ENCODE assay signal across 8 cellular contexts in the genomic region with DNA sequence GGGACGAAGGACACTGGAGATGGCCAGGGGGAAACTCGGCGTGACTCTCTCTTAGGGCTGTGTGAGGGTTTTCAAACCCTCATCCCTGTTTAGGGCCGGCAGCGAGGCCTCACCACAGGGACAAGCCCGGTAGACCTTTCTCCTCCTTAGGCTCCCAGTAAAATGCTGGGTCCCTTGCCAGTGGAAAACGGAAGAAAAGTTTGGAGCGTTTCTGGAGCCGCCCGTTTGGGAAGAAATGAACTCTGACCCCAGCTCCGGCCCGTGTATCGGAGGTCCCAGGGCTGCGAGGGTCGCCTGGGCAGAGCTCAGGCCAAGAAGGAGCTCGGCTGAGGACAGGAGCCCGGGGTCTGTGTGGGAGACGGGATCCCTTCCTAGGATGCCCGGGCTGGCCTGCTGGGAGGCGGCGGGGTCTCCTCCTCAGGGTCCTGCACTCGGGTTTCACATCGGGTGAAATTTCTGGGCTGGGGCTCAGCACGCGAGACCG. TPM values are rescaled to one million over a fixed set of nuclear protein-coding genes. Genes with fewer than 3 reads are reported as not detected.
DNase-seq lines count a peak whose midpoint lies in the region; ATAC-seq and TF ChIP-seq lines count a peak whose summit lies in the region.

No MANE protein-coding gene starts in this region.

- peaks cover 11% of the 10 kb centered on the region for H3K36me3 Mint-ChIP-seq in activated CD4-positive, alpha-beta T cell treated with anti-CD3 and anti-CD28 coated beads, Interleukin-2, amount 10 ng/mL, durations not matched to agents 7 days and 5 days (ENCODE audit: low read depth)

- H3K4me3 Mint-ChIP-seq in activated CD4-positive, alpha-beta T cell treated with anti-CD3 and anti-CD28 coated beads, Interleukin-2, amount 10 ng/mL, durations not matched to agents 7 days and 5 days = peak overlapping the region; percentile 75

- no peak overlapping the region for H2AK5ac ChIP-seq in neuronal stem cell (ENCODE audit: low read depth, low read length)

- POLR2A ChIA-PET in activated CD4-positive, alpha-beta T cell treated with anti-CD3 and anti-CD28 coated beads, Interleukin-2, amount 10 ng/mL, durations not matched to agents 7 days and 5 days (lab: Charles Lee) = interaction anchor here (1.0 kb wide), 1 partner anchor 60 kb away, joined by 3 read pairs; no protein-coding TSS in a partner anchor

- H3K14ac ChIP-seq in neuronal stem cell (ENCODE audit: low read length) = peak overlapping the region; percentile 97

- ATAC-seq in esophagus mucosa (peak; percentile 9), GM19035 (IDR thresholded peaks at IDR 0.05; ENCODE audit: unreplicated experiment) (no peak)

- peak overlapping the region; percentile 90 for H3K18ac ChIP-seq in neuronal stem cell (ENCODE audit: low read length)

- DNase-seq in activated CD4-positive, alpha-beta T cell treated with anti-CD3 and anti-CD28 coated beads, Interleukin-2, amount 10 ng/mL, durations not matched to agents 7 days and 5 days = no peak
- no peak for DNase-seq in activated CD4-positive, alpha-beta T cell treated with anti-CD3 and anti-CD28 coated beads for 4 hours
- DNase-seq in SJCRH30 (peak; percentile 28 to 49), neuronal stem cell (ENCODE audit: low spot score) (peak; percentile 48), SHP77 (lab: John Stamatoyannopoulos, UW) (no peak), erythroblast (lab: John Stamatoyannopoulos, UW) (no peak)

- peak overlapping the region; percentile 22 for H2BK12ac ChIP-seq in neuronal stem cell (ENCODE audit: low read length)

- H3K27ac Mint-ChIP-seq in activated CD4-positive, alpha-beta T cell treated with anti-CD3 and anti-CD28 coated beads, Interleukin-2, amount 10 ng/mL, durations not matched to agents 7 days and 5 days = peak overlapping the region; percentile 87

- peak overlapping the region; percentile 98 for H3K23ac ChIP-seq in neuronal stem cell (ENCODE audit: low read depth, low read length, poor library complexity)

- peak overlapping the region; percentile 95 for H3K9ac ChIP-seq in neuronal stem cell (ENCODE audit: low read depth, low read length, poor library complexity)

- H2AFZ ChIP-seq in neuronal stem cell (ENCODE audit: low read length) = peak overlapping the region; percentile 99

- peak overlapping the region; percentile 73 for H3K4me3 ChIP-seq in SJCRH30
- H3K4me3 ChIP-seq in neuronal stem cell (ENCODE audit: low read length in 2 of 2) = peak overlapping the region; percentile 53 to 97

- no CpG with 5 or more reads among the region's 26 CpGs for WGBS in neuronal stem cell (ENCODE audit: extremely low coverage in 2 of 2, insufficient read length in 2 of 2, insufficient replicate concordance in 1 of 2), 2 donors

- H3K4me1 ChIP-seq in SJCRH30 = no peaks in the 10 kb centered on the region
- peaks cover 5 to 8% of the 10 kb centered on the region in 2 donors for H3K4me1 ChIP-seq in neuronal stem cell (ENCODE audit: control insufficient read depth in 2 of 2, insufficient read depth in 1 of 2, low read depth in 1 of 2, low read length in 2 of 2)

- H3K4ac ChIP-seq in neuronal stem cell (ENCODE audit: low read length) = no peak overlapping the region

- H3K27me3 ChIP-seq in SJCRH30 (no peaks in the 10 kb centered on the region), neuronal stem cell (ENCODE audit: control insufficient read depth in 3 of 3, insufficient read depth in 3 of 3, low read depth in 1 of 3, low read length in 3 of 3) (peaks cover 0 to 15% (median 2%) of the 10 kb centered on the region in 3 experiments)

- peak overlapping the region; percentile 94 for H3K4me2 ChIP-seq in neuronal stem cell (ENCODE audit: insufficient read depth, low read length, poor library complexity, severe bottlenecking)

- CTCF ChIA-PET in activated CD4-positive, alpha-beta T cell treated with anti-CD3 and anti-CD28 coated beads, Interleukin-2, amount 10 ng/mL, durations not matched to agents 7 days and 5 days (lab: Charles Lee) = interaction anchor here (0.9 to 3.2 kb wide), 10 partner anchors 9 to 130 kb away, joined by 3 to 20 read pairs (median 4); partner anchors contain the start of gene OR1F1

- peak overlapping the region; percentile 49 for H2BK15ac ChIP-seq in neuronal stem cell (ENCODE audit: low read length)

- H3K36me3 ChIP-seq in SJCRH30 = no peaks in the 10 kb centered on the region
- no peaks in the 10 kb centered on the region for H3K36me3 ChIP-seq in neuronal stem cell (replicated peaks in 1 of 2; ENCODE audit: control insufficient read depth in 2 of 2, insufficient read depth in 2 of 2, low read length in 2 of 2)

- no peak overlapping the region for H2BK5ac ChIP-seq in neuronal stem cell (ENCODE audit: low read length)

- no peak for TF ChIP-seq POLR2A in erythroblast (IDR thresholded peaks at IDR 0.05; ENCODE audit: low read length)

- H3K9me3 Mint-ChIP-seq in activated CD4-positive, alpha-beta T cell treated with anti-CD3 and anti-CD28 coated beads, Interleukin-2, amount 10 ng/mL, durations not matched to agents 7 days and 5 days = peaks cover 6% of the 10 kb centered on the region

- H3K4me1 Mint-ChIP-seq in activated CD4-positive, alpha-beta T cell treated with anti-CD3 and anti-CD28 coated beads, Interleukin-2, amount 10 ng/mL, durations not matched to agents 7 days and 5 days = peaks cover 44% of the 10 kb centered on the region

- no peaks in the 10 kb centered on the region for H3K9me3 ChIP-seq in SJCRH30 (replicated peaks)
- peaks cover 0 to 2% of the 10 kb centered on the region in 2 donors for H3K9me3 ChIP-seq in neuronal stem cell (replicated peaks in 1 of 2; ENCODE audit: control insufficient read depth in 2 of 2, insufficient read depth in 1 of 2, low read depth in 1 of 2, low read length in 2 of 2)

- peaks cover 38% of the 10 kb centered on the region for H3K27me3 Mint-ChIP-seq in activated CD4-positive, alpha-beta T cell treated with anti-CD3 and anti-CD28 coated beads, Interleukin-2, amount 10 ng/mL, durations not matched to agents 7 days and 5 days

- no peaks in the 10 kb centered on the region for H3K79me1 ChIP-seq in neuronal stem cell (ENCODE audit: low read depth, low read length)

- H4K91ac ChIP-seq in neuronal stem cell (ENCODE audit: low read depth, low read length, poor library complexity) = no peak overlapping the region

- H4K8ac ChIP-seq in neuronal stem cell (ENCODE audit: low read depth, low read length) = no peak overlapping the region

- peak overlapping the region; percentile 61 for H2BK120ac ChIP-seq in neuronal stem cell (ENCODE audit: low read depth, low read length)

- no peak overlapping the region for H3K27ac ChIP-seq in SJCRH30
- no peak overlapping the region for H3K27ac ChIP-seq in neuronal stem cell (replicated peaks; ENCODE audit: low read length)

RNA-seq across cellular contexts. Expression of gene ZNF213, which starts 23.2 kb away (rescaled TPM):
- total RNA-seq in activated CD4-positive, alpha-beta T cell treated with anti-CD3 and anti-CD28 coated beads, Interleukin-2, amount 10 ng/mL, durations not matched to agents 7 days and 5 days = 10 to 100 TPM in 1 of 2 experiments, 1 to 10 TPM in 1; 9.9 to 11.1 TPM
- 2.5 and 3.0 TPM in 2 replicates for total RNA-seq in SJCRH30 (2014; rRNA removed; shearing (Covaris generic))
- total RNA-seq in esophagus mucosa = 9.7 TPM
- polyA plus RNA-seq in neuronal stem cell (2013, experiment 1 of 2) = 8.2 TPM
- 7.9 TPM for polyA plus RNA-seq in neuronal stem cell (2013, experiment 2 of 2)

RNA-seq across cellular contexts. Expression of gene OR1F1, which starts 29.9 kb away (rescaled TPM):
- total RNA-seq in activated CD4-positive, alpha-beta T cell treated with anti-CD3 and anti-CD28 coated beads, Interleukin-2, amount 10 ng/mL, durations not matched to agents 7 days and 5 days = not detected
- 0.47 TPM in 1 of 2 replicates, not detected in the other for total RNA-seq in SJCRH30 (2014; rRNA removed; shearing (Covaris generic))
- not detected for total RNA-seq in esophagus mucosa
- polyA plus RNA-seq in neuronal stem cell (2013, experiment 1 of 2) = 0.21 TPM
- polyA plus RNA-seq in neuronal stem cell (2013, experiment 2 of 2) = 0.10 TPM

RNA-seq across cellular contexts. Expression of gene ZNF205, which starts 45.7 kb away (rescaled TPM):
- not detected for total RNA-seq in activated CD4-positive, alpha-beta T cell treated with anti-CD3 and anti-CD28 coated beads, Interleukin-2, amount 10 ng/mL, durations not matched to agents 7 days and 5 days
- total RNA-seq in SJCRH30 (2014; rRNA removed; shearing (Covaris generic)) = 12.9 and 13.7 TPM in 2 replicates
- total RNA-seq in esophagus mucosa = 5.6 TPM
- polyA plus RNA-seq in neuronal stem cell (2013, experiment 1 of 2) = 10.4 TPM
- 9.9 TPM for polyA plus RNA-seq in neuronal stem cell (2013, experiment 2 of 2)

RNA-seq across cellular contexts. Expression of gene ZSCAN10, which starts 59.0 kb away (rescaled TPM):
- under 1 TPM; 0.29 to 0.35 TPM for total RNA-seq in activated CD4-positive, alpha-beta T cell treated with anti-CD3 and anti-CD28 coated beads, Interleukin-2, amount 10 ng/mL, durations not matched to agents 7 days and 5 days
- total RNA-seq in SJCRH30 (2014; rRNA removed; shearing (Covaris generic)) = 0.73 and 0.76 TPM in 2 replicates
- not detected for total RNA-seq in esophagus mucosa
- polyA plus RNA-seq in neuronal stem cell (2013, experiment 1 of 2) = 1.1 TPM
- 1.1 TPM for polyA plus RNA-seq in neuronal stem cell (2013, experiment 2 of 2)

Comparison
In these comparisons a context has a peak if more than half of its experiments do, and no peak if none do; other contexts are left out.
1. DNase-seq: peak in SJCRH30 (2 of 2) and neuronal stem cell (single experiment); none in activated CD4-positive, alpha-beta T cell treated with anti-CD3 and anti-CD28 coated beads, Interleukin-2, amount 10 ng/mL, durations not matched to agents 7 days and 5 days (single experiment), activated CD4-positive, alpha-beta T cell treated with anti-CD3 and anti-CD28 coated beads for 4 hours (0 of 2), SHP77 (0 of 2) and erythroblast (0 of 2).